In genomic region chr2:226358688-226359087, GRCh38 we compare ENCODE assay signal across 27 cellular contexts.
"Had no signal": no experiment of that assay in that cellular context is flagged by ENCODE, and none has a peak within 500 bp of the region (broad histone marks: within the 10 kb centered on the region; RNA-seq: fewer than 3 reads in every experiment).

No MANE protein-coding gene starts in this region.

- H3K27me3 Mint-ChIP-seq: activated CD4-positive, alpha-beta T cell treated with anti-CD3 and anti-CD28 coated beads, Interleukin-2, amount 10 ng/mL, durations not matched to agents 7 days and 5 days; brain had no signal

- H3K4me1 Mint-ChIP-seq: activated CD4-positive, alpha-beta memory T cell treated with anti-CD3 and anti-CD28 coated beads, Interleukin-2, amount 10 ng/mL, durations not matched to agents 7 days and 5 days; activated CD4-positive, alpha-beta T cell treated with anti-CD3 and anti-CD28 coated beads, Interleukin-2, amount 10 ng/mL, durations not matched to agents 7 days and 5 days; activated naive CD4-positive, alpha-beta T cell treated with anti-CD3 and anti-CD28 coated beads, Interleukin-2, amount 10 ng/mL, durations not matched to agents 7 days and 5 days; activated naive CD8-positive, alpha-beta T cell treated with anti-CD3 and anti-CD28 coated beads, Interleukin-2, amount 10 ng/mL, durations not matched to agents 7 days and 5 days had no signal

- H3K27me3 ChIP-seq: ascending aorta, breast epithelium, cardiac muscle cell, colonic mucosa had no signal

- H3K27ac Mint-ChIP-seq: activated CD4-positive, alpha-beta memory T cell treated with anti-CD3 and anti-CD28 coated beads, Interleukin-2, amount 10 ng/mL, durations not matched to agents 7 days and 5 days; activated CD4-positive, alpha-beta T cell treated with anti-CD3 and anti-CD28 coated beads, Interleukin-2, amount 10 ng/mL, durations not matched to agents 7 days and 5 days; activated naive CD4-positive, alpha-beta T cell treated with anti-CD3 and anti-CD28 coated beads, Interleukin-2, amount 10 ng/mL, durations not matched to agents 7 days and 5 days; activated naive CD4-positive, alpha-beta T cell treated with anti-CD3 and anti-CD28 coated beads, Interleukin-2, amount 50 U/mL, for 72 hours; activated naive CD8-positive, alpha-beta T cell treated with anti-CD3 and anti-CD28 coated beads, Interleukin-2, amount 10 ng/mL, durations not matched to agents 7 days and 5 days; activated T-cell treated with anti-CD3 and anti-CD28 coated beads, Interleukin-2, amount 50 U/mL, for 24 hours; activated T-cell treated with anti-CD3 and anti-CD28 coated beads, Interleukin-2, amount 50 U/mL, for 72 hours; brain; WTC11 had no signal

- DNase-seq: activated CD4-positive, alpha-beta memory T cell treated with anti-CD3 and anti-CD28 coated beads, Interleukin-2, amount 10 ng/mL, durations not matched to agents 7 days and 5 days; activated CD4-positive, alpha-beta T cell treated with anti-CD3 and anti-CD28 coated beads for 1 hour; activated CD4-positive, alpha-beta T cell treated with anti-CD3 and anti-CD28 coated beads for 4 hours; activated CD4-positive, alpha-beta T cell treated with anti-CD3 and anti-CD28 coated beads, Interleukin-2, amount 10 ng/mL, durations not matched to agents 7 days and 5 days; activated CD4-positive, alpha-beta T cell treated with anti-CD3 and anti-CD28 coated beads, Interleukin-2, amount 50 U/mL, for 4 hours; activated CD8-positive, alpha-beta memory T cell treated with anti-CD3 and anti-CD28 coated beads, Interleukin-2, amount 50 U/mL, for 48 hours; activated gamma-delta T cell; activated naive CD4-positive, alpha-beta T cell; activated naive CD4-positive, alpha-beta T cell treated with anti-CD3 and anti-CD28 coated beads, Interleukin-2, amount 10 ng/mL, durations not matched to agents 7 days and 5 days; activated naive CD8-positive, alpha-beta T cell treated with anti-CD3 and anti-CD28 coated beads, Interleukin-2, amount 10 ng/mL, durations not matched to agents 7 days and 5 days; activated T-cell treated with anti-CD3 and anti-CD28 coated beads for 4 hours; activated T-cell treated with anti-CD3 and anti-CD28 coated beads, Interleukin-2, amount 50 U/mL, for 24 hours; activated T-cell treated with anti-CD3 and anti-CD28 coated beads, Interleukin-2, amount 50 U/mL, for 72 hours; central memory CD4-positive, alpha-beta T cell; cerebellar nuclear complex; colonic mucosa; effector CD8-positive, alpha-beta T cell; head of caudate nucleus; T-helper 2 cell had no signal

- H3K36me3 ChIP-seq: ascending aorta, breast epithelium, cardiac muscle cell, colonic mucosa had no signal

- H3K9me3 ChIP-seq: ascending aorta, breast epithelium, colonic mucosa had no signal

- H3K4me3 ChIP-seq: ascending aorta, breast epithelium, cardiac muscle cell, colonic mucosa had no signal

- H3K27ac ChIP-seq: ascending aorta, breast epithelium, cardiac muscle cell, colonic mucosa, VCaP had no signal

- H3K36me3 Mint-ChIP-seq: activated naive CD4-positive, alpha-beta T cell treated with anti-CD3 and anti-CD28 coated beads, Interleukin-2, amount 10 ng/mL, durations not matched to agents 7 days and 5 days; activated naive CD4-positive, alpha-beta T cell treated with anti-CD3 and anti-CD28 coated beads, Interleukin-2, amount 50 U/mL, for 72 hours; activated naive CD8-positive, alpha-beta T cell treated with anti-CD3 and anti-CD28 coated beads, Interleukin-2, amount 10 ng/mL, durations not matched to agents 7 days and 5 days; brain; WTC11 had no signal

- H3K4me3 Mint-ChIP-seq: activated CD4-positive, alpha-beta memory T cell treated with anti-CD3 and anti-CD28 coated beads, Interleukin-2, amount 10 ng/mL, durations not matched to agents 7 days and 5 days; activated CD4-positive, alpha-beta T cell treated with anti-CD3 and anti-CD28 coated beads, Interleukin-2, amount 10 ng/mL, durations not matched to agents 7 days and 5 days; activated naive CD4-positive, alpha-beta T cell treated with anti-CD3 and anti-CD28 coated beads, Interleukin-2, amount 10 ng/mL, durations not matched to agents 7 days and 5 days; activated naive CD8-positive, alpha-beta T cell treated with anti-CD3 and anti-CD28 coated beads, Interleukin-2, amount 10 ng/mL, durations not matched to agents 7 days and 5 days; activated T-cell treated with anti-CD3 and anti-CD28 coated beads, Interleukin-2, amount 50 U/mL, for 24 hours; activated T-cell treated with anti-CD3 and anti-CD28 coated beads, Interleukin-2, amount 50 U/mL, for 72 hours; brain; WTC11 had no signal

- ATAC-seq: activated naive CD4-positive, alpha-beta T cell treated with anti-CD3 and anti-CD28 coated beads, Interleukin-2, amount 50 U/mL, for 72 hours; activated T-cell treated with anti-CD3 and anti-CD28 coated beads, Interleukin-2, amount 50 U/mL, for 72 hours; esophagus mucosa; WTC11 had no signal

- H3K9me3 Mint-ChIP-seq: activated CD4-positive, alpha-beta T cell treated with anti-CD3 and anti-CD28 coated beads, Interleukin-2, amount 10 ng/mL, durations not matched to agents 7 days and 5 days; activated naive CD4-positive, alpha-beta T cell treated with anti-CD3 and anti-CD28 coated beads, Interleukin-2, amount 10 ng/mL, durations not matched to agents 7 days and 5 days; activated naive CD8-positive, alpha-beta T cell treated with anti-CD3 and anti-CD28 coated beads, Interleukin-2, amount 10 ng/mL, durations not matched to agents 7 days and 5 days had no signal

- H3K4me1 ChIP-seq: ascending aorta, breast epithelium, colonic mucosa had no signal
